8 cellular contexts compared by ENCODE assay signal in the genomic region with DNA sequence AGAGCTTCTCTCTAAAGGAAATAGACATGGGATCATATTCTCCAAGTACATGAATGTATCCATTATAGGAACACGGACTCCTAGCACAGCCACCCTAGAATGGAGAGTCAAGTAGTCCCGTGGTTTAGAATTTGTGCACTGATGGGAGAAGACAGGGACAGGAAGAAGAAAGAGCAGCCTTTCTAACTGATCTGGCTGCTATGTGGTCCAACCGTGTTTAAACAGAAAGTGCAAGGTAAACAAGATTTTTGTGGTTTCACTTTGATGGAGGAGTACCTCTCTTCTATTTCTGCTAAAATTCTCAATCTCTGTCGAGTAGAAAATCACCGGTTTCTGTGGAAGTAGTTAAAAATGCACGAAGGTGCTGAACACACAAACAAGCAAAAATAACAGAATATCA.
DNase-seq lines count a peak whose midpoint lies in the region; ATAC-seq and TF ChIP-seq lines count a peak whose summit lies in the region.

No MANE protein-coding gene starts in this region.

- H3K9me2 ChIP-seq in Loucy (replicated peaks; ENCODE audit: low read depth, low read length), result no peaks in the 10 kb centered on the region

- H3K27me3 ChIP-seq in Loucy (ENCODE audit: insufficient read depth, low read length, poor library complexity, severe bottlenecking), result no peaks in the 10 kb centered on the region

- H4K20me1 ChIP-seq in Loucy (ENCODE audit: insufficient read depth, low read length, poor library complexity, severe bottlenecking), result no peaks in the 10 kb centered on the region

- no peak for TF ChIP-seq CTCF in Loucy (conservative IDR thresholded peaks at IDR 0.05; ENCODE audit: low read length)

- peaks cover 7 to 11% of the 10 kb centered on the region in 2 donors for H3K4me1 Mint-ChIP-seq in immature natural killer cell

- no peaks in the 10 kb centered on the region for H3K79me2 ChIP-seq in Loucy (ENCODE audit: insufficient read depth, low read length)

- peak overlapping the region; percentile 67 for H3K9ac ChIP-seq in Loucy (ENCODE audit: low read depth, low read length, poor library complexity, severe bottlenecking)

- no peaks in the 10 kb centered on the region for H3K9me3 ChIP-seq in Loucy (ENCODE audit: insufficient read depth, low read depth, low read length)

- DNase-seq in NOMO-1 treated with DMSO at 0.1 percent for 48 hours (lab: John Stamatoyannopoulos, UW; ENCODE audit: unreplicated experiment) (peak; percentile 34), NOMO-1 treated with dmso at 0.1 percent for 144 hours (lab: John Stamatoyannopoulos, UW; ENCODE audit: unreplicated experiment) (no peak), immature natural killer cell (peak; percentile 2 to 33 (median 16)), epidermal melanocyte (ENCODE audit: insufficient read length, low spot score) (no peak), NCI-H82 treated with DMSO at 0.1 percent for 48 hours (lab: John Stamatoyannopoulos, UW; ENCODE audit: unreplicated experiment) (no peak)

- no peaks in the 10 kb centered on the region for H3K36me3 ChIP-seq in Loucy (ENCODE audit: insufficient read depth, low read length)

- peaks cover 0 to 3% (median 0%) of the 10 kb centered on the region in 3 donors for H3K27me3 Mint-ChIP-seq in immature natural killer cell (ENCODE audit: low read depth in 3 of 3)

- peak overlapping the region; percentile 97 for H2AFZ ChIP-seq in Loucy (ENCODE audit: low read length)

- H3K36me3 Mint-ChIP-seq in immature natural killer cell, result no peaks in the 10 kb centered on the region

- peak overlapping the region; percentile 73 for H3K4me3 ChIP-seq in Loucy (ENCODE audit: low read length, poor library complexity, severe bottlenecking)

- ATAC-seq in GM21723 (IDR thresholded peaks at IDR 0.05; ENCODE audit: unreplicated experiment), result peak; percentile 98
- no peak for ATAC-seq in esophagus mucosa

- no peaks in the 10 kb centered on the region for H3K9me3 Mint-ChIP-seq in immature natural killer cell

- peak overlapping the region; percentile 85 for H3K4me2 ChIP-seq in Loucy (ENCODE audit: low read depth, low read length, poor library complexity, severe bottlenecking)

- H3K27ac Mint-ChIP-seq in immature natural killer cell, result peak overlapping the region in 5 of 6 donors; percentile 17 to 72 (median 46)

- no peaks in the 10 kb centered on the region for H3F3A ChIP-seq in Loucy (ENCODE audit: low read depth)

- peak overlapping the region; percentile 58 to 83 (median 67) for H3K4me3 Mint-ChIP-seq in immature natural killer cell

- peaks cover 19% of the 10 kb centered on the region for H3K4me1 ChIP-seq in Loucy (ENCODE audit: insufficient read depth, low read length, poor library complexity, severe bottlenecking)

Comparison
In these comparisons a context has a peak if more than half of its experiments do, and no peak if none do; other contexts are left out.
1. DNase-seq: peak in NOMO-1 treated with DMSO at 0.1 percent for 48 hours (single experiment) and immature natural killer cell (3 of 3); none in NOMO-1 treated with dmso at 0.1 percent for 144 hours (single experiment), epidermal melanocyte (single experiment) and NCI-H82 treated with DMSO at 0.1 percent for 48 hours (single experiment).